ENCODE assay signal across 20 cellular contexts in genomic region chr14:31787377-31787776, GRCh38.
DNase-seq lines count a peak whose midpoint lies in the region; ATAC-seq, FAIRE-seq and TF ChIP-seq lines count a peak whose summit lies in the region.
"Had no signal": no experiment of that assay in that cellular context is flagged by ENCODE, and none has a peak within 500 bp of the region (broad histone marks: within the 10 kb centered on the region; RNA-seq: fewer than 3 reads in every experiment).

No MANE protein-coding gene starts in this region.

- intact Hi-C loops in MCF 10A (cut with micrococcal nuclease), result loop anchor here (1.0 kb wide), 1 partner anchor 277 kb away; no protein-coding TSS in a partner anchor
- intact Hi-C loops in breast epithelium (cut with DNase I; ENCODE audit: low total_unique reads), result no loop called here

- CTCF ChIA-PET in MCF 10A (lab: Yijun Ruan, JAX) (no interaction called here), RWPE1 (lab: Yijun Ruan, JAX) (interaction anchor here (0.6 to 0.7 kb wide), 2 partner anchors 181 to 893 kb away, joined by 3 to 4 read pairs; no protein-coding TSS in a partner anchor)

- dilution Hi-C loops in keratinocyte (cut with MboI; ENCODE audit: extremely low pct_ligation_motif_present, low sequenced_read_pairs), result no loop called here

- ATAC-seq in HG03442 (IDR thresholded peaks at IDR 0.05; ENCODE audit: unreplicated experiment) (no peak), HG02588 (IDR thresholded peaks at IDR 0.05; ENCODE audit: unreplicated experiment) (no peak)
- ATAC-seq: body of pancreas, GM12878, GM23338 had no signal

- H3K4me3 ChIP-seq in breast epithelium (no peak overlapping the region), keratinocyte (ENCODE audit: control insufficient read depth in 2 of 3, extremely low read depth in 1 of 3, insufficient read depth in 2 of 3, low read depth in 1 of 3, low read length in 3 of 3) (no peak overlapping the region), foreskin fibroblast (ENCODE audit: low read depth in 1 of 2, low read length in 2 of 2) (no peak overlapping the region)
- H3K4me3 ChIP-seq: body of pancreas, GM12878, GM23338 had no signal

- H3K4me3 Mint-ChIP-seq in MCF 10A (ENCODE audit: unreplicated experiment), result no peak overlapping the region
- H3K4me3 Mint-ChIP-seq: activated CD4-positive, alpha-beta memory T cell treated with anti-CD3 and anti-CD28 coated beads, Interleukin-2, amount 10 ng/mL, durations not matched to agents 7 days and 5 days; GM23338; memory B cell had no signal

- peak; percentile 15 for TF ChIP-seq CTCF in MCF 10A (IDR thresholded peaks at IDR 0.05; ENCODE audit: unreplicated experiment)
- no peak for TF ChIP-seq CTCF in breast epithelium (IDR thresholded peaks at IDR 0.05)
- TF ChIP-seq CTCF in RWPE1 (conservative IDR thresholded peaks at IDR 0.05; ENCODE audit: low read depth), result no peak
- peak; percentile 15 to 33 (median 16) for TF ChIP-seq CTCF in keratinocyte (optimal IDR thresholded peaks at IDR 0.05 in 1 of 3, IDR thresholded peaks at IDR 0.05 in 1 of 3, conservative IDR thresholded peaks at IDR 0.05 in 1 of 3; ENCODE audit: extremely low read depth in 1 of 3, insufficient read depth in 2 of 3, low read length in 3 of 3)
- TF ChIP-seq CTCF in foreskin fibroblast (IDR thresholded peaks at IDR 0.05; ENCODE audit: low read depth, low read length), result no peak

- H3K79me2 ChIP-seq in keratinocyte (ENCODE audit: control insufficient read depth, insufficient read depth, low read length), result no peaks in the 10 kb centered on the region

- H3K36me3 Mint-ChIP-seq in MCF 10A (ENCODE audit: insufficient read depth, unreplicated experiment), result peaks cover 3% of the 10 kb centered on the region

- H3K9me1 ChIP-seq in keratinocyte (ENCODE audit: control insufficient read depth, extremely low read depth, insufficient read depth, low read length), result no peaks in the 10 kb centered on the region

- H3K27ac Mint-ChIP-seq in MCF 10A (ENCODE audit: low read depth, unreplicated experiment), result no peak overlapping the region
- H3K27ac Mint-ChIP-seq: activated CD4-positive, alpha-beta memory T cell treated with anti-CD3 and anti-CD28 coated beads, Interleukin-2, amount 10 ng/mL, durations not matched to agents 7 days and 5 days; GM23338; memory B cell had no signal

- H3K36me3 ChIP-seq in breast epithelium, result no peaks in the 10 kb centered on the region
- no peaks in the 10 kb centered on the region for H3K36me3 ChIP-seq in keratinocyte (ENCODE audit: control insufficient read depth in 2 of 2, extremely low read depth in 1 of 2, insufficient read depth in 2 of 2, low read length in 2 of 2)

- H3K4me2 ChIP-seq in keratinocyte (ENCODE audit: control insufficient read depth, extremely low read depth, insufficient read depth, low read depth, low read length), result no peak overlapping the region
- H3K4me2 ChIP-seq: GM23338 had no signal

- H3K27ac ChIP-seq in breast epithelium (no peak overlapping the region), RWPE1 (no peak overlapping the region), keratinocyte (ENCODE audit: control insufficient read depth, insufficient read depth, low read length) (no peak overlapping the region)
- H3K27ac ChIP-seq: body of pancreas had no signal

- POLR2A ChIA-PET in MCF 10A (lab: Yijun Ruan, JAX), result no interaction called here
- POLR2A ChIA-PET in RWPE1 (lab: Yijun Ruan, JAX; ENCODE audit: low non-redundant PET), result no interaction called here

- H3K4me1 ChIP-seq in breast epithelium (no peaks in the 10 kb centered on the region), keratinocyte (ENCODE audit: control insufficient read depth, extremely low read depth, insufficient read depth, low read length) (peaks cover 2% of the 10 kb centered on the region)
- H3K4me1 ChIP-seq: body of pancreas had no signal

- DNase-seq in MCF 10A (ENCODE audit: unreplicated experiment) (peak; percentile 38), breast epithelium (ENCODE audit: low spot score in 2 of 2) (no peak), RWPE1 (ENCODE audit: low spot score) (peak; percentile 3), keratinocyte (ENCODE audit: low read depth, low spot score) (no peak), foreskin fibroblast (no peak), glomerular visceral epithelial cell (ENCODE audit: extremely low spot score) (no peak)
- DNase-seq: activated CD4-positive, alpha-beta memory T cell treated with anti-CD3 and anti-CD28 coated beads, Interleukin-2, amount 10 ng/mL, durations not matched to agents 7 days and 5 days; activated effector memory CD4-positive, alpha-beta T cell treated with Interleukin-2 at 50 U/mL for 16 hours; body of pancreas; DMS153; hippocampal formation; NCI-H1694; NCI-H748 treated with DMSO at 0.1 percent for 48 hours; nucleus accumbens had no signal

- FAIRE-seq in keratinocyte (lab: Jason Lieb, UNC), result peak; percentile 59
- FAIRE-seq: GM12878, HTR-8/SVneo had no signal

- H3K9ac ChIP-seq in keratinocyte (ENCODE audit: control insufficient read depth, extremely low read depth, insufficient read depth, low read length), result no peak overlapping the region

- no peaks in the 10 kb centered on the region for H3K4me1 Mint-ChIP-seq in MCF 10A (ENCODE audit: insufficient read depth, unreplicated experiment)
- H3K4me1 Mint-ChIP-seq: activated CD4-positive, alpha-beta memory T cell treated with anti-CD3 and anti-CD28 coated beads, Interleukin-2, amount 10 ng/mL, durations not matched to agents 7 days and 5 days; GM23338; memory B cell had no signal

- H3K27me3 ChIP-seq in breast epithelium (no peaks in the 10 kb centered on the region), keratinocyte (ENCODE audit: control insufficient read depth, extremely low read depth, insufficient read depth, low read length) (no peaks in the 10 kb centered on the region)
- H3K27me3 ChIP-seq: body of pancreas had no signal

- H3K9me3 ChIP-seq in breast epithelium (no peaks in the 10 kb centered on the region), keratinocyte (ENCODE audit: control insufficient read depth, low read depth, low read length) (no peaks in the 10 kb centered on the region)
- H3K9me3 ChIP-seq: body of pancreas had no signal

- no peaks in the 10 kb centered on the region for H4K20me1 ChIP-seq in keratinocyte (ENCODE audit: control insufficient read depth, extremely low read depth, insufficient read depth, low read length)

- H3K27me3 Mint-ChIP-seq in MCF 10A (ENCODE audit: insufficient read depth, unreplicated experiment), result no peaks in the 10 kb centered on the region
- H3K27me3 Mint-ChIP-seq: activated CD4-positive, alpha-beta memory T cell treated with anti-CD3 and anti-CD28 coated beads, Interleukin-2, amount 10 ng/mL, durations not matched to agents 7 days and 5 days; memory B cell had no signal

- no peak overlapping the region for H2AFZ ChIP-seq in keratinocyte (ENCODE audit: control insufficient read depth, low read length)
- H2AFZ ChIP-seq: GM23338 had no signal

- no peak for TF ChIP-seq POLR2A in breast epithelium (IDR thresholded peaks at IDR 0.05)

- H3K9me3 Mint-ChIP-seq in MCF 10A (ENCODE audit: unreplicated experiment), result no peaks in the 10 kb centered on the region
- H3K9me3 Mint-ChIP-seq: activated CD4-positive, alpha-beta memory T cell treated with anti-CD3 and anti-CD28 coated beads, Interleukin-2, amount 10 ng/mL, durations not matched to agents 7 days and 5 days; memory B cell had no signal

- no TSS peak for BruUV-seq in MCF 10A (replicated peaks; lab: Mats Ljungman, UMichigan)

Comparison
In these comparisons a context has a peak if more than half of its experiments do, and no peak if none do; other contexts are left out.
1. DNase-seq: peak in MCF 10A (single experiment) and RWPE1 (single experiment); none in breast epithelium (0 of 2), keratinocyte (single experiment), foreskin fibroblast (0 of 2) and glomerular visceral epithelial cell (single experiment).
2. CTCF ChIP-seq: peak in MCF 10A (single experiment) and keratinocyte (3 of 3); none in breast epithelium (0 of 3), RWPE1 (single experiment) and foreskin fibroblast (single experiment).